Comparison of ENCODE assay signal across 1 cellular context in genomic region chr9:98049668-98050067, GRCh38.
TF ChIP-seq lines count a peak whose summit lies in the region.

No MANE protein-coding gene starts in this region.

TF ChIP-seq in K562, 482 proteins besides CTCF, POLR2A, EP300 and RAD21 (continued from another document):
- TF ChIP-seq ZNF696 (CRISPR knock-in tag; conservative IDR thresholded peaks at IDR 0.05): peak; percentile 70; the same call in 1 of the 2 replicates
- no peak for TF ChIP-seq ZNF512 (tag; IDR thresholded peaks at IDR 0.05)
TF ChIP-seq in K562: peak in this region for 70.
